8 cellular contexts compared by ENCODE assay signal in the genomic region with DNA sequence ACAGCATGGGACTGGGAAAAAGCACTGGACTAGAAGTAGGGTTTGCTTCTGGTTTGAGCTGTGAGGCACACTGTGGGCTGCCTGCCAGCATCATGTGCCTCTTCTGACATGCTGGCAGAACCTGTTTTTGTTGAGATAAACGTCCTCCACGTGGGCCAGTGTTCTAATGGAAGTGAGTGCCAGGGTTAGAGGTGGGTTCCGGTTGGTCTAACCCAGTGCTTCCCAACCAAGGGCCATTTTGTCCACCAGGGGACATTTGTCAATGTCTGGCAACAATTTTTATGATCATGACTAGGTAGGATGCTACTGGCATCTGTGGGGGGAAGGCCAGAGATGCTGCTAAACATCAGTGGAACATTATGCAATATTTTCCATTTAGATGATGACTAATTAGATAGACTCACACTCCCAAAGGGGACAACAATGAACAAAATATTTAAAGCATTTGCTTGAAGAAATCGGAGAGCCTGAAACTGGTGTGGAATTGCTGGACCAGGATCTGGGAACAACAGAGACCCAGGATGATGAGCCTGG. TPM values are rescaled to one million over a fixed set of nuclear protein-coding genes. Genes with fewer than 3 reads are reported as not detected.
DNase-seq lines count a peak whose midpoint lies in the region; ATAC-seq and TF ChIP-seq lines count a peak whose summit lies in the region.

No MANE protein-coding gene starts in this region.

- peaks cover 8% of the 10 kb centered on the region for H3K4me1 Mint-ChIP-seq in activated naive CD4-positive, alpha-beta T cell treated with anti-CD3 and anti-CD28 coated beads, Interleukin-2, amount 50 U/mL, for 24 hours
- H3K4me1 Mint-ChIP-seq in glutamatergic neuron (ENCODE audit: low read depth, unreplicated experiment) = no peaks in the 10 kb centered on the region

- ATAC-seq in left lobe of liver = peak; percentile 38
- ATAC-seq in HG02588 (IDR thresholded peaks at IDR 0.05; ENCODE audit: unreplicated experiment) = no peak
- ATAC-seq in GM19397 (IDR thresholded peaks at IDR 0.05; ENCODE audit: unreplicated experiment) = no peak
- ATAC-seq in GM18907 (IDR thresholded peaks at IDR 0.05; ENCODE audit: unreplicated experiment) = no peak

- H3K4me3 Mint-ChIP-seq in activated naive CD4-positive, alpha-beta T cell treated with anti-CD3 and anti-CD28 coated beads, Interleukin-2, amount 50 U/mL, for 24 hours = peak overlapping the region; percentile 5
- H3K4me3 Mint-ChIP-seq in glutamatergic neuron (ENCODE audit: unreplicated experiment) = no peak overlapping the region

- H3K36me3 Mint-ChIP-seq in activated naive CD4-positive, alpha-beta T cell treated with anti-CD3 and anti-CD28 coated beads, Interleukin-2, amount 50 U/mL, for 24 hours = peaks cover 16% of the 10 kb centered on the region
- no peaks in the 10 kb centered on the region for H3K36me3 Mint-ChIP-seq in glutamatergic neuron (ENCODE audit: unreplicated experiment)

- no peak for TF ChIP-seq CTCF in glutamatergic neuron (IDR thresholded peaks at IDR 0.05; ENCODE audit: partially characterized antibody, unreplicated experiment)

- peak overlapping the region; percentile 77 for H3K27ac Mint-ChIP-seq in activated naive CD4-positive, alpha-beta T cell treated with anti-CD3 and anti-CD28 coated beads, Interleukin-2, amount 50 U/mL, for 24 hours
- no peak overlapping the region for H3K27ac Mint-ChIP-seq in glutamatergic neuron (ENCODE audit: unreplicated experiment)

- DNase-seq in activated naive CD4-positive, alpha-beta T cell treated with anti-CD3 and anti-CD28 coated beads, Interleukin-2, amount 50 U/mL, for 16 hours = no peak
- DNase-seq in astrocyte of the hippocampus (ENCODE audit: low read depth, low spot score) (peak; percentile 61), left lobe of liver (ENCODE audit: low spot score) (peak; percentile 54), glutamatergic neuron (no peak)

- no peaks in the 10 kb centered on the region for H3K27me3 Mint-ChIP-seq in activated naive CD4-positive, alpha-beta T cell treated with anti-CD3 and anti-CD28 coated beads, Interleukin-2, amount 50 U/mL, for 24 hours
- peaks cover 5% of the 10 kb centered on the region for H3K27me3 Mint-ChIP-seq in glutamatergic neuron (ENCODE audit: unreplicated experiment)

- peaks cover 6% of the 10 kb centered on the region for H3K9me3 Mint-ChIP-seq in activated naive CD4-positive, alpha-beta T cell treated with anti-CD3 and anti-CD28 coated beads, Interleukin-2, amount 50 U/mL, for 24 hours
- H3K9me3 Mint-ChIP-seq in glutamatergic neuron (ENCODE audit: unreplicated experiment) = no peaks in the 10 kb centered on the region

RNA-seq across cellular contexts. Expression of gene APMAP, which starts 7.8 kb away (rescaled TPM):
- total RNA-seq in left lobe of liver (180 TPM), glutamatergic neuron (ENCODE audit: unreplicated experiment) (218 TPM)

RNA-seq across cellular contexts. Expression of gene CST7, which starts 51.3 kb away (rescaled TPM):
- total RNA-seq in left lobe of liver = 0.38 TPM
- not detected for total RNA-seq in glutamatergic neuron (ENCODE audit: unreplicated experiment)

RNA-seq across cellular contexts. Expression of gene ACSS1, which starts 57.6 kb away (rescaled TPM):
- total RNA-seq in left lobe of liver (9.9 TPM), glutamatergic neuron (ENCODE audit: unreplicated experiment) (not detected)

Comparison
In these comparisons a context has a peak if more than half of its experiments do, and no peak if none do; other contexts are left out.
1. DNase-seq: peak in astrocyte of the hippocampus (single experiment) and left lobe of liver (single experiment); none in activated naive CD4-positive, alpha-beta T cell treated with anti-CD3 and anti-CD28 coated beads, Interleukin-2, amount 50 U/mL, for 16 hours (single experiment) and glutamatergic neuron (single experiment).
2. RNA of gene ACSS1, which starts 57.6 kb away (total RNA-seq): 9.9 TPM in left lobe of liver (single experiment); not detected in glutamatergic neuron (single experiment); every median in the first group is over 10 times any median in the second.